In genomic region chr11:126361400-126361799, GRCh38 we compare ENCODE assay signal across 16 cellular contexts. TPM values are rescaled to one million over a fixed set of nuclear protein-coding genes. Genes with fewer than 3 reads are reported as not detected.
DNase-seq lines count a peak whose midpoint lies in the region; ATAC-seq and TF ChIP-seq lines count a peak whose summit lies in the region.
"Had no signal": no experiment of that assay in that cellular context is flagged by ENCODE, and none has a peak within 500 bp of the region (broad histone marks: within the 10 kb centered on the region; RNA-seq: fewer than 3 reads in every experiment).

No MANE protein-coding gene starts in this region.

- H3K27me3 ChIP-seq in HL-60 (ENCODE audit: insufficient read depth, poor library complexity, severe bottlenecking): no peaks in the 10 kb centered on the region
- H3K27me3 ChIP-seq in layer of hippocampus (ENCODE audit: control insufficient read depth, insufficient read depth, low read length): no peaks in the 10 kb centered on the region
- H3K27me3 ChIP-seq in sigmoid colon: no peaks in the 10 kb centered on the region

- no peak overlapping the region for H3K27ac Mint-ChIP-seq in chondrocyte (ENCODE audit: unreplicated experiment)

- H3K4me1 Mint-ChIP-seq in chondrocyte (ENCODE audit: low read depth): peaks cover 68% of the 10 kb centered on the region

- H3K36me3 Mint-ChIP-seq in chondrocyte (ENCODE audit: low read depth): no peaks in the 10 kb centered on the region

- no peaks in the 10 kb centered on the region for H3K27me3 Mint-ChIP-seq in chondrocyte (ENCODE audit: low read depth)

- TF ChIP-seq POLR2A in sigmoid colon (IDR thresholded peaks at IDR 0.05): no peak

- no peak overlapping the region for H3K4me3 ChIP-seq in HL-60 (replicated peaks; ENCODE audit: insufficient read depth, low read length)
- H3K4me3 ChIP-seq in sigmoid colon: no peak overlapping the region
- H3K4me3 ChIP-seq: A549, K562 had no signal

- no peak for DNase-seq in HL-60 (ENCODE audit: low read depth in 1 of 2, low spot score in 1 of 2)
- peak; percentile 76 for DNase-seq in chondrocyte (ENCODE audit: low spot score)
- DNase-seq in sigmoid colon: peak; percentile 59
- no peak for DNase-seq in NCI-H345 treated with DMSO at 0.1 percent for 48 hours (lab: John Stamatoyannopoulos, UW; ENCODE audit: unreplicated experiment)
- no peak for DNase-seq in NCI-H1436 treated with DMSO at 0.1 percent for 48 hours (lab: John Stamatoyannopoulos, UW)
- DNase-seq: Caco-2, DMS53, NCI-H146, NCI-H2227 treated with DMSO at 0.1 percent for 48 hours, NCI-H526 had no signal

- TF ChIP-seq EP300 in sigmoid colon (IDR thresholded peaks at IDR 0.05): no peak

- H3K9me3 Mint-ChIP-seq in chondrocyte (ENCODE audit: low read depth): no peaks in the 10 kb centered on the region

- H3K4me1 ChIP-seq in sigmoid colon: peaks cover 0 to 65% (median 56%) of the 10 kb centered on the region in 4 donors

- H3K4me3 Mint-ChIP-seq in chondrocyte (ENCODE audit: unreplicated experiment): no peak overlapping the region

- ATAC-seq in GM21367 (IDR thresholded peaks at IDR 0.05; ENCODE audit: unreplicated experiment) (no peak), HG03469 (IDR thresholded peaks at IDR 0.05; ENCODE audit: unreplicated experiment) (no peak)
- ATAC-seq: A549, HCT116, K562 had no signal

- H3K27ac ChIP-seq in HL-60 (replicated peaks) (peak overlapping the region; percentile 11), layer of hippocampus (ENCODE audit: low read depth, low read length) (peak overlapping the region; percentile 3), sigmoid colon (no peak overlapping the region)
- H3K27ac ChIP-seq: A549 had no signal

- H3K9me3 ChIP-seq in sigmoid colon: no peaks in the 10 kb centered on the region
- H3K9me3 ChIP-seq: A549, Caco-2 had no signal

- intact Hi-C loops in sigmoid colon (cut with DNase I): no loop called here

- no peak for TF ChIP-seq CTCF in HL-60 (IDR thresholded peaks at IDR 0.05; ENCODE audit: insufficient read depth, low read length)
- no peak for TF ChIP-seq CTCF in chondrocyte (IDR thresholded peaks at IDR 0.05)
- TF ChIP-seq CTCF in sigmoid colon (IDR thresholded peaks at IDR 0.05): no peak

- WGBS in sigmoid colon, 2 donors: 83 to 85% methylated on average over 5 of the region's 5 CpGs

- no peaks in the 10 kb centered on the region for H3K36me3 ChIP-seq in sigmoid colon

RNA-seq across cellular contexts. Expression of gene ST3GAL4, which starts 5.9 kb away (rescaled TPM):
- total RNA-seq in chondrocyte (30.7 to 75.9 TPM (median 30.9 TPM) in 3 replicates), sigmoid colon (10 to 100 TPM; 43.1 to 69.2 (median 45.5) TPM)
- polyA plus RNA-seq in sigmoid colon: 100 to 1,000 TPM; 211 to 336 (median 268) TPM

RNA-seq across cellular contexts. Expression of gene DCPS, which starts 57.5 kb away (rescaled TPM):
- total RNA-seq in chondrocyte: 12.3 to 14.8 TPM (median 12.4 TPM) in 3 replicates
- 1 to 10 TPM; 7.6 to 10.0 (median 9.3) TPM for total RNA-seq in sigmoid colon
- 10 to 100 TPM in 2 of 3 donors, 1 to 10 TPM in 1; 9.0 to 30.0 (median 15.0) TPM for polyA plus RNA-seq in sigmoid colon

Comparison
In these comparisons a context has a peak if more than half of its experiments do, and no peak if none do; other contexts are left out.
1. DNase-seq: peak in chondrocyte (single experiment) and sigmoid colon (single experiment); none in HL-60 (0 of 2), NCI-H345 treated with DMSO at 0.1 percent for 48 hours (single experiment) and NCI-H1436 treated with DMSO at 0.1 percent for 48 hours (single experiment).
2. H3K27ac ChIP-seq: peak in HL-60 (single experiment) and layer of hippocampus (single experiment); none in sigmoid colon (0 of 4).